Comparison of ENCODE assay signal across 24 cellular contexts in genomic region chr10:112821042-112821441, GRCh38.
"Had no signal": no experiment of that assay in that cellular context is flagged by ENCODE, and none has a peak within 500 bp of the region (broad histone marks: within the 10 kb centered on the region; RNA-seq: fewer than 3 reads in every experiment).

No MANE protein-coding gene starts in this region.

- H3K9ac ChIP-seq: parathyroid adenoma had no signal

- H2AFZ ChIP-seq: parathyroid adenoma had no signal

- H3K36me3 Mint-ChIP-seq: natural killer cell had no signal

- H3K27me3 ChIP-seq: esophagus squamous epithelium, right atrium auricular region, sigmoid colon, stomach, thyroid gland had no signal

- H3K4me1 ChIP-seq: prostate gland, right atrium auricular region, thyroid gland had no signal

- H3K27ac Mint-ChIP-seq: effector memory CD8-positive, alpha-beta T cell; immature natural killer cell had no signal

- FAIRE-seq: endometrium had no signal

- H3K27ac ChIP-seq: esophagus squamous epithelium, parathyroid adenoma, prostate gland, right atrium auricular region, sigmoid colon, stomach, thyroid gland had no signal

- H3K4me3 Mint-ChIP-seq: effector memory CD8-positive, alpha-beta T cell; immature natural killer cell; natural killer cell; stimulated activated effector memory CD8-positive, alpha-beta T cell treated with anti-CD3 and anti-CD28 coated beads, Interleukin-12 subunit alpha, Interleukin-12 subunit beta, amount 100 ng/mL, for 72 hours had no signal

- H3K9me3 Mint-ChIP-seq: effector memory CD8-positive, alpha-beta T cell; immature natural killer cell; natural killer cell; stimulated activated effector memory CD8-positive, alpha-beta T cell treated with anti-CD3 and anti-CD28 coated beads, Interleukin-12 subunit alpha, Interleukin-12 subunit beta, amount 100 ng/mL, for 72 hours had no signal

- DNase-seq: cerebellar nuclear complex; cortex of kidney; effector memory CD8-positive, alpha-beta T cell; erythroblast; esophagus squamous epithelium; foreskin melanocyte; glutamatergic neuron; hypothalamus; immature natural killer cell; mammary epithelial cell; natural killer cell; occipital lobe; sigmoid colon; stimulated activated CD4-positive, alpha-beta T cell treated with anti-CD3 and anti-CD28 coated beads, Interleukin-2, amount 100 ng/mL, for 24 hours; stimulated activated CD4-positive, alpha-beta T cell treated with anti-CD3 and anti-CD28 coated beads, Interleukin-4, amount 100 ng/mL, for 24 hours; stimulated activated naive CD4-positive, alpha-beta T cell treated with Interleukin-2 at 50 U/mL for 16 hours; stomach; thyroid gland; trophoblast cell had no signal

- H3K4me3 ChIP-seq: esophagus squamous epithelium, prostate gland, right atrium auricular region, sigmoid colon, stomach, thyroid gland had no signal

- H3K27me3 Mint-ChIP-seq: effector memory CD8-positive, alpha-beta T cell had no signal

- ATAC-seq: effector memory CD8-positive, alpha-beta T cell; natural killer cell had no signal

- H3K79me2 ChIP-seq: parathyroid adenoma had no signal

- H3K9me3 ChIP-seq: esophagus squamous epithelium, prostate gland, right atrium auricular region, sigmoid colon, stomach, thyroid gland had no signal

- H3K36me3 ChIP-seq: esophagus squamous epithelium, prostate gland, right atrium auricular region, sigmoid colon, stomach, thyroid gland had no signal
